In genomic region chr1:30444850-30445249, GRCh38 we compare ENCODE assay signal across 31 cellular contexts.
A peak's percentile ranks its signal among the peaks of the same experiment; 100 is the strongest.
DNase-seq lines count a peak whose midpoint lies in the region; ATAC-seq and TF ChIP-seq lines count a peak whose summit lies in the region.
"Had no signal": no experiment of that assay in that cellular context is flagged by ENCODE, and none has a peak within 500 bp of the region (broad histone marks: within the 10 kb centered on the region; RNA-seq: fewer than 3 reads in every experiment).

No MANE protein-coding gene starts in this region.

- no peaks in the 10 kb centered on the region for H3K36me3 Mint-ChIP-seq in T-cell
- H3K36me3 Mint-ChIP-seq: activated naive CD8-positive, alpha-beta T cell; CD8-positive, alpha-beta T cell; neural progenitor cell had no signal

- H3K27me3 Mint-ChIP-seq in T-cell: peaks cover 5 to 16% of the 10 kb centered on the region in 2 donors
- H3K27me3 Mint-ChIP-seq: stimulated activated naive CD8-positive, alpha-beta T cell treated with anti-CD3 and anti-CD28 coated beads, Interleukin-15, Interleukin-2, amounts not matched to agents 100 ng/mL and 50 ng/mL, for 24 hours had no signal

- no peak overlapping the region for H3K27ac ChIP-seq in left ventricle myocardium inferior (replicated peaks)
- H3K27ac ChIP-seq: A549, heart right ventricle, neural progenitor cell, parathyroid adenoma, testis had no signal

- H3K27ac Mint-ChIP-seq in T-cell: no peak overlapping the region
- H3K27ac Mint-ChIP-seq: activated CD4-positive, alpha-beta T cell treated with anti-CD3 and anti-CD28 coated beads for 36 hours; activated naive CD8-positive, alpha-beta T cell; B cell; CD8-positive, alpha-beta T cell; effector memory CD8-positive, alpha-beta T cell; stimulated activated naive CD8-positive, alpha-beta T cell treated with anti-CD3 and anti-CD28 coated beads, Interleukin-15, Interleukin-2, amounts not matched to agents 100 ng/mL and 50 ng/mL, for 24 hours; T-helper 2 cell treated with Interferon-gamma antibody and Interleukin-4, amounts not matched to agents 5 μg/mL and 100 μg/mL, for 36 hours had no signal

- TF ChIP-seq CTCF in left ventricle myocardium inferior (IDR thresholded peaks at IDR 0.05; ENCODE audit: borderline replicate concordance): no peak

- H3K9me3 Mint-ChIP-seq in T-cell: peaks cover 0 to 6% (median 4%) of the 10 kb centered on the region in 3 donors
- H3K9me3 Mint-ChIP-seq: CD8-positive, alpha-beta T cell; effector memory CD8-positive, alpha-beta T cell; neural progenitor cell; T-helper 2 cell treated with Interferon-gamma antibody and Interleukin-4, amounts not matched to agents 5 μg/mL and 100 μg/mL, for 36 hours had no signal

- H3K4me1 ChIP-seq in left ventricle myocardium inferior: no peaks in the 10 kb centered on the region
- H3K4me1 ChIP-seq: A549, HAP-1, heart right ventricle, parathyroid adenoma, testis had no signal

- H3K4me1 Mint-ChIP-seq in T-cell: no peaks in the 10 kb centered on the region
- H3K4me1 Mint-ChIP-seq: activated CD4-positive, alpha-beta T cell treated with anti-CD3 and anti-CD28 coated beads for 36 hours; B cell had no signal

- H3K36me3 ChIP-seq in left ventricle myocardium inferior: no peaks in the 10 kb centered on the region
- H3K36me3 ChIP-seq: HAP-1, heart right ventricle, neural progenitor cell had no signal

- peaks cover 12% of the 10 kb centered on the region for H3K9me3 ChIP-seq in left ventricle myocardium inferior (replicated peaks)
- H3K9me3 ChIP-seq: A549, HAP-1, testis had no signal

- ATAC-seq in Right ventricle myocardium inferior (peak; percentile 67), left ventricle myocardium superior (peak; percentile 81), T-cell (replicated peaks in 1 of 4) (no peak), GM18511 (IDR thresholded peaks at IDR 0.05; ENCODE audit: unreplicated experiment) (no peak)
- ATAC-seq: A549; activated CD4-positive, alpha-beta T cell treated with anti-CD3 and anti-CD28 coated beads for 36 hours; CD8-positive, alpha-beta T cell; effector memory CD8-positive, alpha-beta T cell; K562; left colon had no signal

- POLR2A ChIA-PET in T-cell (lab: Charles Lee): no interaction called here

- CTCF ChIA-PET in T-cell (lab: Charles Lee): no interaction called here

- no peak overlapping the region for H3K4me3 ChIP-seq in left ventricle myocardium inferior
- H3K4me3 ChIP-seq: A549, HAP-1, heart right ventricle, K562, neural progenitor cell, smooth muscle cell, testis had no signal

- intact Hi-C loops in Right ventricle myocardium inferior (cut with DNase I) (no loop called here), left ventricle myocardium inferior (cut with micrococcal nuclease) (no loop called here), left ventricle myocardium superior (cut with micrococcal nuclease) (no loop called here)

- H3K27me3 ChIP-seq in left ventricle myocardium inferior (ENCODE audit: low read depth): peaks cover 8% of the 10 kb centered on the region
- H3K27me3 ChIP-seq: heart right ventricle, neural progenitor cell, testis had no signal

- H3K4me3 Mint-ChIP-seq in T-cell: no peak overlapping the region
- H3K4me3 Mint-ChIP-seq: activated CD4-positive, alpha-beta T cell treated with anti-CD3 and anti-CD28 coated beads for 36 hours; activated naive CD8-positive, alpha-beta T cell; B cell; CD8-positive, alpha-beta T cell; effector memory CD8-positive, alpha-beta T cell; neural progenitor cell; stimulated activated naive CD8-positive, alpha-beta T cell treated with anti-CD3 and anti-CD28 coated beads, Interleukin-15, Interleukin-2, amounts not matched to agents 100 ng/mL and 50 ng/mL, for 24 hours; T-helper 2 cell treated with Interferon-gamma antibody and Interleukin-4, amounts not matched to agents 5 μg/mL and 100 μg/mL, for 36 hours had no signal

- DNase-seq in Right ventricle myocardium inferior (ENCODE audit: missing footprints) (no peak), left ventricle myocardium inferior (no peak), SW480 (ENCODE audit: low spot score) (peak; percentile 11), left ventricle myocardium superior (no peak), DMS 273 (lab: John Stamatoyannopoulos, UW; ENCODE audit: unreplicated experiment) (no peak), T-cell (no peak), NCI-H82 (lab: John Stamatoyannopoulos, UW) (no peak)
- DNase-seq: activated CD4-positive, alpha-beta T cell treated with anti-CD3 and anti-CD28 coated beads for 36 hours; effector memory CD8-positive, alpha-beta T cell; erythroblast; foreskin fibroblast; heart right ventricle; left colon; NCI-H1092 treated with DMSO at 0.1 percent for 48 hours; NCI-H1694 treated with DMSO at 0.1 percent for 48 hours; NCI-H446 treated with DMSO at 0.1 percent for 48 hours; retina; stimulated activated CD4-positive, alpha-beta T cell treated with anti-CD3 and anti-CD28 coated beads, Interleukin-1b, Interleukin-23, amount 100 ng/mL, for 48 hours; testis had no signal

Comparison
In these comparisons a context has a peak if more than half of its experiments do, and no peak if none do; other contexts are left out.
1. ATAC-seq: peak in Right ventricle myocardium inferior (single experiment) and left ventricle myocardium superior (single experiment); none in T-cell (0 of 4) and GM18511 (single experiment).